10 cellular contexts compared by ENCODE assay signal in the genomic region with DNA sequence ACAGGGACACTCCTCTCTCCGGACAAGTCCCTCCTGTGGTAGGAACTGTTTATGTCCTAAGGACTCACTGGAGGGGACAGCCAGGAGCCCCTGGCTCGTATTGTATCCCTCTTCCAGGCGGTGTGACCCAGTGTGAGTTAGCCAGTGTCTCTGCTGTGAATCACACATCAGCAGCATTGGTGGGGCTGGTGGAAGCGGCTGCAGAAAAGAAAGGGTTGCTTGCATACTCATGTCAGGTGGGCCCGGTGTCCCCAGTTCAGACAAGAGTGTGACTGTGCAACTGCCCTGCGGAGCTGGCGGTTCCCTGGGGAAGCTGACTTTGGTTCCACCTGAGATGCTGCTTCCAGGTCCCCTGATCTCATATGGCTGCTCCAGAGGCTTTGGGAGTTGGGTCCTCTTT.
A peak's percentile ranks its signal among the peaks of the same experiment; 100 is the strongest.
DNase-seq lines count a peak whose midpoint lies in the region; ATAC-seq, FAIRE-seq and TF ChIP-seq lines count a peak whose summit lies in the region.
"Had no signal": no experiment of that assay in that cellular context is flagged by ENCODE, and none has a peak within 500 bp of the region (broad histone marks: within the 10 kb centered on the region; RNA-seq: fewer than 3 reads in every experiment).

No MANE protein-coding gene starts in this region.

- no peak overlapping the region for H2AK5ac ChIP-seq in IMR-90 (ENCODE audit: low read depth, low read length)

- H3K79me2 ChIP-seq in K562 (ENCODE audit: control insufficient read depth, insufficient read depth, low read length) = no peaks in the 10 kb centered on the region

- H3K14ac ChIP-seq in IMR-90 (replicated peaks; ENCODE audit: low read depth, low read length) = no peak overlapping the region

- no peak for TF ChIP-seq POLR2A in IMR-90 (IDR thresholded peaks at IDR 0.05; ENCODE audit: low read depth, low read length)
- TF ChIP-seq POLR2A in K562 (conservative IDR thresholded peaks at IDR 0.05) = no peak

- no peak overlapping the region for H3K4me3 Mint-ChIP-seq in mesothelial cell of epicardium

- intact Hi-C loops in IMR-90 (cut with micrococcal nuclease) = no loop called here
- intact Hi-C loops in K562 (cut with micrococcal nuclease) = no loop called here

- H3K9me3 ChIP-seq in IMR-90 (ENCODE audit: control insufficient read depth, insufficient read depth, low read length) = no peaks in the 10 kb centered on the region
- no peaks in the 10 kb centered on the region for H3K9me3 ChIP-seq in K562 (replicated peaks; ENCODE audit: control insufficient read depth, insufficient read depth, low read depth, low read length)
- no peaks in the 10 kb centered on the region for H3K9me3 ChIP-seq in mucosa of rectum (ENCODE audit: control insufficient read depth in 2 of 2, low read length in 2 of 2)
- H3K9me3 ChIP-seq in subcutaneous abdominal adipose tissue (ENCODE audit: control insufficient read depth in 5 of 5, low read length in 5 of 5) = no peaks in the 10 kb centered on the region

- H3K27me3 ChIP-seq in IMR-90 (ENCODE audit: control insufficient read depth, insufficient read depth, low read length) = peaks cover 46% of the 10 kb centered on the region
- H3K27me3 ChIP-seq in K562 (ENCODE audit: control insufficient read depth in 2 of 2, insufficient read depth in 2 of 2, low read length in 2 of 2) = peaks cover 0 to 9% of the 10 kb centered on the region in 2 experiments; a peak in 2 of 5 replicates
- no peaks in the 10 kb centered on the region for H3K27me3 ChIP-seq in mucosa of rectum (ENCODE audit: control insufficient read depth in 2 of 2, insufficient read depth in 2 of 2, low read length in 2 of 2)
- H3K27me3 ChIP-seq in subcutaneous abdominal adipose tissue (ENCODE audit: control insufficient read depth in 5 of 5, insufficient read depth in 4 of 5, low read length in 5 of 5) = no peaks in the 10 kb centered on the region

- dilution Hi-C loops in IMR-90 (cut with HindIII; ENCODE audit: low sequenced_read_pairs, unreplicated experiment) = no loop called here

- BruUV-seq in IMR-90 (replicated peaks; lab: Mats Ljungman, UMichigan) = no TSS peak
- no TSS peak for BruUV-seq in K562 (replicated peaks; lab: Mats Ljungman, UMichigan)

- no peak overlapping the region for H3K23ac ChIP-seq in IMR-90 (ENCODE audit: low read depth, low read length)

- H3K4me1 Mint-ChIP-seq in mesothelial cell of epicardium = peaks cover 55% of the 10 kb centered on the region

- TF ChIP-seq RAD21 in IMR-90 (IDR thresholded peaks at IDR 0.05; ENCODE audit: low read length) (no peak), K562 (CRISPR knock-in tag; conservative IDR thresholded peaks at IDR 0.05 in 1 of 2, IDR thresholded peaks at IDR 0.05 in 1 of 2) (no peak)

- H3K9me1 ChIP-seq in IMR-90 (ENCODE audit: insufficient read depth, low read length) (peaks cover 3% of the 10 kb centered on the region; the same call in 1 of the 2 replicates), K562 (ENCODE audit: control insufficient read depth, insufficient read depth, low read length) (no peaks in the 10 kb centered on the region)

- no peak overlapping the region for H4K8ac ChIP-seq in IMR-90 (ENCODE audit: low read depth in 2 of 2, low read length in 2 of 2)

- POLR2A ChIA-PET in IMR-90 (lab: Charles Lee; ENCODE audit: unreplicated experiment) (no interaction called here), K562 (lab: Yijun Ruan, JAX) (interaction anchor here (1.7 kb wide), 1 partner anchor 10 kb away, joined by 3 read pairs; no protein-coding TSS in a partner anchor)

- no peak overlapping the region for H3K27ac Mint-ChIP-seq in mesothelial cell of epicardium

- no peak overlapping the region; the same call in 1 of the 2 replicates for H3K4ac ChIP-seq in IMR-90 (ENCODE audit: low read depth, low read length)

- H2BK5ac ChIP-seq in IMR-90 (ENCODE audit: low read depth, low read length, poor library complexity, severe bottlenecking) = no peak overlapping the region

- H3K56ac ChIP-seq in IMR-90 (ENCODE audit: extremely low read depth, insufficient read depth, low read length) = no peak overlapping the region

- no peak overlapping the region for H3K18ac ChIP-seq in IMR-90 (ENCODE audit: low read depth, low read length)

- WGBS in IMR-90 (ENCODE audit: extremely low coverage in 2 of 2, insufficient read length in 1 of 2), 2 experiments = 15% methylated on average over 6 of the region's 7 CpGs; no CpG with 5 or more reads in 1 of the 2 experiments
- WGBS in K562 (ENCODE audit: insufficient coverage, low coverage, missing lambda C conversion rate) = 71% methylated on average over 7 of the region's 7 CpGs

- peak overlapping the region; percentile 63 for H2AFZ ChIP-seq in IMR-90 (replicated peaks; ENCODE audit: low read length, poor library complexity)
- H2AFZ ChIP-seq in K562 (ENCODE audit: low read depth, low read length) = peak overlapping the region; percentile 71; the same call in 1 of the 2 replicates

- H3K4me1 ChIP-seq in IMR-90 (ENCODE audit: control insufficient read depth, insufficient read depth, low read length) = peaks cover 16% of the 10 kb centered on the region; the same call in 1 of the 2 replicates
- peaks cover 16 to 33% of the 10 kb centered on the region in 2 experiments for H3K4me1 ChIP-seq in K562 (replicated peaks in 1 of 2; ENCODE audit: control insufficient read depth in 2 of 2, insufficient read depth in 2 of 2, low read length in 2 of 2)
- H3K4me1 ChIP-seq in mucosa of rectum (ENCODE audit: control insufficient read depth in 2 of 2, insufficient read depth in 2 of 2, low read length in 2 of 2) = peaks cover 36 to 51% of the 10 kb centered on the region in 2 donors
- H3K4me1 ChIP-seq in subcutaneous abdominal adipose tissue (ENCODE audit: control insufficient read depth in 5 of 5, insufficient read depth in 5 of 5, low read length in 5 of 5) = peaks cover 58 to 96% (median 94%) of the 10 kb centered on the region in 5 donors

- no peaks in the 10 kb centered on the region for H3K36me3 ChIP-seq in IMR-90 (ENCODE audit: control insufficient read depth, insufficient read depth, low read length)
- H3K36me3 ChIP-seq in K562 (ENCODE audit: control insufficient read depth, insufficient read depth, low read length) = no peaks in the 10 kb centered on the region; the same call in 2 of the 3 replicates
- H3K36me3 ChIP-seq in mucosa of rectum (ENCODE audit: control insufficient read depth in 2 of 2, insufficient read depth in 2 of 2, low read length in 2 of 2) = no peaks in the 10 kb centered on the region
- H3K36me3 ChIP-seq in subcutaneous abdominal adipose tissue (ENCODE audit: control insufficient read depth in 5 of 5, insufficient read depth in 5 of 5, low read length in 5 of 5) = peaks cover 0 to 30% (median 26%) of the 10 kb centered on the region in 5 donors

- H3K4me2 ChIP-seq in IMR-90 (ENCODE audit: low read depth, low read length) = no peak overlapping the region
- H3K4me2 ChIP-seq in K562 (ENCODE audit: insufficient read depth, low read length) = peak overlapping the region; percentile 27; the same call in 1 of the 2 replicates

- CTCF ChIA-PET in IMR-90 (lab: Yijun Ruan, JAX) (no interaction called here), K562 (lab: Yijun Ruan, JAX; ENCODE audit: low intra/inter-chr PET ratio) (no interaction called here)

- H2AK9ac ChIP-seq in IMR-90 (replicated peaks; ENCODE audit: low read depth, low read length, poor library complexity) = no peak overlapping the region

- H3K27ac ChIP-seq in IMR-90 (ENCODE audit: insufficient read depth, low read length) (no peak overlapping the region), K562 (ENCODE audit: extremely low read depth, low read depth, low read length) (no peak overlapping the region), mucosa of rectum (ENCODE audit: low read depth in 2 of 2, low read length in 2 of 2) (peak overlapping the region; percentile 86 to 90), subcutaneous abdominal adipose tissue (ENCODE audit: low read depth, low read length) (peak overlapping the region; percentile 97)
- H3K27ac ChIP-seq: foreskin keratinocyte had no signal

- no peak for FAIRE-seq in K562 (lab: Jason Lieb, UNC)

- H4K5ac ChIP-seq in IMR-90 (ENCODE audit: low read depth, low read length) = no peak overlapping the region

- H3K79me1 ChIP-seq in IMR-90 (ENCODE audit: low read depth in 1 of 2, low read length in 2 of 2) = no peaks in the 10 kb centered on the region

- no peak overlapping the region for H3K4me3 ChIP-seq in IMR-90 (ENCODE audit: insufficient read depth, low read depth, low read length)
- H3K4me3 ChIP-seq in K562 = no peak overlapping the region
- no peak overlapping the region for H3K4me3 ChIP-seq in mucosa of rectum (ENCODE audit: low read length in 2 of 2)
- H3K4me3 ChIP-seq in subcutaneous abdominal adipose tissue (ENCODE audit: low read depth in 1 of 5, low read length in 5 of 5) = no peak overlapping the region

- H3K9ac ChIP-seq in IMR-90 (ENCODE audit: low read depth, low read length) = no peak overlapping the region
- H3K9ac ChIP-seq in K562 (ENCODE audit: insufficient read depth in 1 of 2, low read depth in 2 of 2, low read length in 2 of 2) = no peak overlapping the region
- H3K9ac ChIP-seq in mucosa of rectum (ENCODE audit: low read depth in 1 of 2, low read length in 2 of 2) = peak overlapping the region; percentile 50 to 56
- H3K9ac ChIP-seq in subcutaneous abdominal adipose tissue (ENCODE audit: low read length in 5 of 5) = peak overlapping the region in 1 of 5 donors; percentile 8

- H3K9me3 Mint-ChIP-seq in mesothelial cell of epicardium = no peaks in the 10 kb centered on the region

- H2BK15ac ChIP-seq in IMR-90 (ENCODE audit: low read depth, low read length) = no peak overlapping the region

- H4K91ac ChIP-seq in IMR-90 (ENCODE audit: insufficient read depth, low read depth, low read length) = no peak overlapping the region

- no peak overlapping the region for H2BK20ac ChIP-seq in IMR-90 (ENCODE audit: low read depth, low read length)

- no peaks in the 10 kb centered on the region for H3K36me3 Mint-ChIP-seq in mesothelial cell of epicardium

- TF ChIP-seq CTCF in IMR-90 (conservative IDR thresholded peaks at IDR 0.05; ENCODE audit: low read depth, low read length) (no peak), K562 (IDR thresholded peaks at IDR 0.05 in 2 of 3, conservative IDR thresholded peaks at IDR 0.05 in 1 of 3; ENCODE audit: insufficient read depth in 2 of 3, low read depth in 1 of 3, low read length in 3 of 3) (no peak), mesothelial cell of epicardium (IDR thresholded peaks at IDR 0.05; ENCODE audit: unreplicated experiment) (no peak)

- TF ChIP-seq EP300 in K562 (IDR thresholded peaks at IDR 0.05; ENCODE audit: low read length) = no peak

- H2BK120ac ChIP-seq in IMR-90 (ENCODE audit: low read depth, low read length) = no peak overlapping the region

- H4K20me1 ChIP-seq in IMR-90 (ENCODE audit: insufficient read depth, low read length) (no peaks in the 10 kb centered on the region; the same call in 1 of the 2 replicates), K562 (replicated peaks; ENCODE audit: control insufficient read depth, insufficient read depth, low read length) (no peaks in the 10 kb centered on the region)

- in situ Hi-C loops in IMR-90 (cut with MboI; ENCODE audit: low sequenced_read_pairs) = no loop called here
- in situ Hi-C loops in K562 (cut with MboI) = no loop called here

- ATAC-seq in IMR-90 (ENCODE audit: low read depth) = no peak
- ATAC-seq in K562 = no peak
- no peak for ATAC-seq in HG03135 (IDR thresholded peaks at IDR 0.05; ENCODE audit: unreplicated experiment)
- no peak for ATAC-seq in GM18520 (IDR thresholded peaks at IDR 0.05; ENCODE audit: unreplicated experiment)

- DNase-seq in IMR-90 (peak; percentile 56), K562 (ENCODE audit: extremely low read depth in 1 of 4, low spot score in 3 of 4) (no peak), HPDE6-E6E7 (ENCODE audit: extremely low spot score) (no peak), mesothelial cell of epicardium (ENCODE audit: low spot score in 2 of 2, unreplicated experiment in 2 of 2) (no peak)
- DNase-seq: SW 1271 had no signal

- peaks cover 91% of the 10 kb centered on the region for H3K27me3 Mint-ChIP-seq in mesothelial cell of epicardium (ENCODE audit: low read depth)

Comparison
In these comparisons a context has a peak if more than half of its experiments do, and no peak if none do; other contexts are left out.
1. H3K27ac ChIP-seq: peak in mucosa of rectum (2 of 2) and subcutaneous abdominal adipose tissue (single experiment); none in IMR-90 (single experiment) and K562 (single experiment).
2. H3K9ac ChIP-seq: peak in mucosa of rectum (2 of 2); none in IMR-90 (single experiment) and K562 (0 of 2).